8 cellular contexts compared by ENCODE assay signal in the genomic region with DNA sequence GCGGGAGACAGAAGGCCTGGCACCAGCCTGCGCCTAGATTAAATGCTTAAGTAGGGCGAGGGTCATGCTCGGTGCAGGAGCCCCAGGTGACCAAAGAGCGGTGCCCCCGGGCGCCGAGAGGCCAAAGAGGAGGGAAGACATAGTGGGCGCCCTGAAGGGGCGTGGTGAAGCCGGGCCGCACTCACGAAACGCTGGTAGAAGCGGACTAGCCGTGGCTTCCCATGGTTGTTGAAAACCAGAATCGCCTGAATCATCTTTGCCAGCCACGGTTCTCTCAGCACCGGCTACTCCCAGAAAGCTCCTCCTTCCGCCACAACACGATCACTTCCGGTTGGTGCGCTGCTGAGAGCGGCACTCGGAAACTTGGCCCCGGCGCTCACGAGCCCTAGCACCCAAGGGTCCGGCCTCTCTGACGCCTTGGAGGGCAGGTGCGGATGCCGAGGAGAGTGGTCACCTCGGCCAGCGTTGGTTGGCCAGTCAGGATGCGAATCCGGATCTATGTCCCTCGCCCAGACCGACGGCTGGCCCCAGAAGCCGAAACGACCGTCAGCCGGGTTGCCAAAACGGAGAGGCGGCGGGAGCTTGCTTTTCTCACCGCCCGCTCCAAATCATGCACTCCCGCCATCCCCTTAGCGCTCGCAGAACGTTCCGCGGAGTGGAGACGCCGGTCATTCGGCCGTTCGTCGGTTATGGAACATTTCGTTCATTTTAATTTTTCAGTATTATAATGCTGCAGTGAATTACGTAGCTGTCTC. TPM values are rescaled to one million over a fixed set of nuclear protein-coding genes. Genes with fewer than 3 reads are reported as not detected.
DNase-seq lines count a peak whose midpoint lies in the region; ATAC-seq, FAIRE-seq and TF ChIP-seq lines count a peak whose summit lies in the region.

TSS of gene AP3S2 (minus strand) at position 299 of the 755 bp plus-strand sequence. CDS start at position 254, 45 bp downstream.

- ATAC-seq in A549 (peak; percentile 95 to 97), GM18858 (IDR thresholded peaks at IDR 0.05; ENCODE audit: unreplicated experiment) (peak; percentile 60), HG03095 (IDR thresholded peaks at IDR 0.05; ENCODE audit: unreplicated experiment) (peak; percentile 88)

- H3K36me3 ChIP-seq in WERI-Rb-1 = peaks cover 2% of the 10 kb centered on the region
- H3K36me3 ChIP-seq in bronchial epithelial cell (ENCODE audit: control insufficient read depth, insufficient read depth, low read length) = no peaks in the 10 kb centered on the region

- H3K9me3 ChIP-seq in A549 (no peaks in the 10 kb centered on the region), WERI-Rb-1 (ENCODE audit: severe bottlenecking) (no peaks in the 10 kb centered on the region)

- FAIRE-seq in A549 (lab: Jason Lieb, UNC) (peak; percentile 97), bronchial epithelial cell (lab: Jason Lieb, UNC) (peak; percentile 82)

- TF ChIP-seq CTCF in A549 (IDR thresholded peaks at IDR 0.05) (no peak), WERI-Rb-1 (IDR thresholded peaks at IDR 0.05; ENCODE audit: low read depth, low read length) (0 out of 2 replicates have a peak, but pooled peaks have one; percentile 0), bronchial epithelial cell (IDR thresholded peaks at IDR 0.05; ENCODE audit: insufficient read depth, low read length, severe bottlenecking) (no peak)

- TF ChIP-seq POLR2A in A549 (IDR thresholded peaks at IDR 0.05; ENCODE audit: low read length) = peak; percentile 81

- H3K4me1 ChIP-seq in A549 = peaks cover 14% of the 10 kb centered on the region; the same call in 2 of the 3 replicates

- H3K4me3 ChIP-seq in A549 (peak within 1 kb of the TSS; percentile 87), WERI-Rb-1 (ENCODE audit: low read depth, low read length) (peak within 1 kb of the TSS; percentile 82), bronchial epithelial cell (ENCODE audit: low read depth, low read length) (peak within 1 kb of the TSS; percentile 60)

- peak within 1 kb of the TSS; percentile 98 for H3K4me2 ChIP-seq in A549

- H3K27me3 ChIP-seq in WERI-Rb-1 (ENCODE audit: insufficient read depth, low read depth, severe bottlenecking) (no peaks in the 10 kb centered on the region), bronchial epithelial cell (ENCODE audit: control insufficient read depth, insufficient read depth, low read length) (no peaks in the 10 kb centered on the region)

- whole genome bisulfite sequencing in A549 (ENCODE audit: missing lambda C conversion rate) = under 1% methylated on average over 60 of the region's 62 CpGs

- peak; percentile 91 to 98 for DNase-seq in A549 (ENCODE audit: low read depth in 1 of 2, low spot score in 1 of 2)
- DNase-seq in NCI-H2171 treated with DMSO at 0.1 percent for 48 hours (lab: John Stamatoyannopoulos, UW) = peak; percentile 91
- peak; percentile 90 for DNase-seq in WERI-Rb-1
- peak; percentile 85 for DNase-seq in bronchial epithelial cell (ENCODE audit: low read depth)
- peak; percentile 89 for DNase-seq in iPS-NIHi7 (ENCODE audit: extremely low spot score)
- DNase-seq in smooth muscle cell of the brain vasculature (ENCODE audit: low read depth, low spot score) = peak; percentile 79

- CTCF ChIA-PET in A549 (lab: Yijun Ruan, JAX) = interaction anchor here (0.5 to 11.1 kb wide), 21 partner anchors 16 to 355 kb away, joined by 3 to 239 read pairs (median 4); partner anchors contain the start of genes CIB1, GDPGP1 and MESP1

- POLR2A ChIA-PET in A549 (lab: Yijun Ruan, JAX) = interaction anchor here (0.5 to 1.8 kb wide), 22 partner anchors 12 to 340 kb away, joined by 3 to 11 read pairs (median 4); partner anchors contain the start of genes ANPEP, ARPIN, CIB1 and IDH2

- TF ChIP-seq EP300 in A549 (IDR thresholded peaks at IDR 0.05) = no peak; a peak in 1 of 5 replicates

- peak; percentile 6 to 46; a peak in 3 of 5 replicates for TF ChIP-seq RAD21 in A549 (conservative IDR thresholded peaks at IDR 0.05 in 1 of 2, IDR thresholded peaks at IDR 0.05 in 1 of 2)

- H3K27ac ChIP-seq in A549 (peak within 1 kb of the TSS; percentile 89 to 92), WERI-Rb-1 (peak within 1 kb of the TSS; percentile 94)

TF ChIP-seq in A549, 52 proteins besides CTCF, POLR2A, EP300 and RAD21 (continues in another document):
- TF ChIP-seq SMC3 (IDR thresholded peaks at IDR 0.05) (peak; percentile 44), CHD4 (IDR thresholded peaks at IDR 0.05; ENCODE audit: borderline replicate concordance) (no peak), HOXB13 (CRISPR knock-in tag; IDR thresholded peaks at IDR 0.05; ENCODE audit: low read depth) (no peak), EHMT2 (IDR thresholded peaks at IDR 0.05; ENCODE audit: low read depth) (no peak), KDM5A (IDR thresholded peaks at IDR 0.05) (peak; percentile 61), CEBPB (IDR thresholded peaks at IDR 0.05) (peak in 1 of 2 experiments; percentile 49; a peak in 1 of 4 replicates), SREBF2 (IDR thresholded peaks at IDR 0.05) (no peak), HDAC2 (IDR thresholded peaks at IDR 0.05) (no peak), RNF2 (IDR thresholded peaks at IDR 0.05; ENCODE audit: borderline replicate concordance, low read depth) (0 out of 2 replicates have a peak, but pooled peaks have one; percentile 46), BCL3 (IDR thresholded peaks at IDR 0.05) (peak; percentile 72; the same call in 2 of the 3 replicates), KDM1A (IDR thresholded peaks at IDR 0.05; ENCODE audit: low read depth) (no peak), FOSL2 (IDR thresholded peaks at IDR 0.05) (no peak), FOSL2 (CRISPR knock-in tag; IDR thresholded peaks at IDR 0.05) (peak; percentile 67), RFX5 (IDR thresholded peaks at IDR 0.05) (peak; percentile 48; the same call in 1 of the 2 replicates), NPAS2 (CRISPR knock-in tag; IDR thresholded peaks at IDR 0.05; ENCODE audit: borderline replicate concordance) (no peak), EHF (CRISPR knock-in tag; IDR thresholded peaks at IDR 0.05) (no peak), NR3C1 (IDR thresholded peaks at IDR 0.05) (no peak), ZFP36 (IDR thresholded peaks at IDR 0.05; ENCODE audit: borderline replicate concordance, partially characterized antibody) (no peak), CBX8 (IDR thresholded peaks at IDR 0.05) (no peak), RARB (CRISPR knock-in tag; IDR thresholded peaks at IDR 0.05) (no peak), NFE2L2 (conservative IDR thresholded peaks at IDR 0.05; ENCODE audit: low read length) (no peak), USF2 (IDR thresholded peaks at IDR 0.05) (no peak), TFCP2L1 (CRISPR knock-in tag; IDR thresholded peaks at IDR 0.05) (0 out of 2 replicates have a peak, but pooled peaks have one; percentile 11), HOXB5 (CRISPR knock-in tag; IDR thresholded peaks at IDR 0.05) (0 out of 2 replicates have a peak, but pooled peaks have one; percentile 27), HEYL (CRISPR knock-in tag; IDR thresholded peaks at IDR 0.05) (no peak), ZC3H11A (IDR thresholded peaks at IDR 0.05) (no peak)
- TF ChIP-seq, protein P1, sequence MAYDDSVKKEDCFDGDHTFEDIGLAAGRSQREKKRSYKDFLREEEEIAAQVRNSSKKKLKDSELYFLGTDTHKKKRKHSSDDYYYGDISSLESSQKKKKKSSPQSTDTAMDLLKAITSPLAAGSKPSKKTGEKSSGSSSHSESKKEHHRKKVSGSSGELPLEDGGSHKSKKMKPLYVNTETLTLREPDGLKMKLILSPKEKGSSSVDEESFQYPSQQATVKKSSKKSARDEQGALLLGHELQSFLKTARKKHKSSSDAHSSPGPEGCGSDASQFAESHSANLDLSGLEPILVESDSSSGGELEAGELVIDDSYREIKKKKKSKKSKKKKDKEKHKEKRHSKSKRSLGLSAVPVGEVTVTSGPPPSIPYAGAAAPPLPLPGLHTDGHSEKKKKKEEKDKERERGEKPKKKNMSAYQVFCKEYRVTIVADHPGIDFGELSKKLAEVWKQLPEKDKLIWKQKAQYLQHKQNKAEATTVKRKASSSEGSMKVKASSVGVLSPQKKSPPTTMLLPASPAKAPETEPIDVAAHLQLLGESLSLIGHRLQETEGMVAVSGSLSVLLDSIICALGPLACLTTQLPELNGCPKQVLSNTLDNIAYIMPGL (CRISPR knock-in tag; IDR thresholded peaks at IDR 0.05; ENCODE audit: borderline replicate concordance) = no peak; the same call in 1 of the 2 replicates
- TF ChIP-seq, protein P2, sequence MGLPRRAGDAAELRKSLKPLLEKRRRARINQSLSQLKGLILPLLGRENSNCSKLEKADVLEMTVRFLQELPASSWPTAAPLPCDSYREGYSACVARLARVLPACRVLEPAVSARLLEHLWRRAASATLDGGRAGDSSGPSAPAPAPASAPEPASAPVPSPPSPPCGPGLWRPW (IDR thresholded peaks at IDR 0.05) = no peak

RNA-seq across cellular contexts. Expression of gene AP3S2, which starts in this region (rescaled TPM):
- 56.7 and 85.9 TPM in 2 replicates for polyA plus RNA-seq in A549 (2011; rRNA removed)
- polyA plus RNA-seq in A549 (2012; cell fraction: cytosol; rRNA removed) = 12.0 and 16.5 TPM in 2 replicates
- 10.1 and 13.5 TPM in 2 replicates for polyA plus RNA-seq in A549 (2012; cell fraction: nucleus; rRNA removed)
- polyA plus RNA-seq in A549 (2017; fragmentation: RNase III; extraction: RNeasy Plus Mini Kit Qiagen cat#74134 plus additional on column Dnase treatment) = 85.1 to 95.0 TPM (median 91.7 TPM) in 3 replicates
- 55.1 and 58.0 TPM in 2 replicates for polyA minus RNA-seq in A549 (2011; rRNA and poly(A)+ RNA removed)
- 50.6 and 51.3 TPM in 2 replicates for total RNA-seq in bronchial epithelial cell

Comparison
In these comparisons a context has a peak if more than half of its experiments do, and no peak if none do; other contexts are left out.
1. Peak in every context shown above with its lines: DNase-seq, ATAC-seq, H3K4me3 ChIP-seq and H3K27ac ChIP-seq.